Comparison of ENCODE assay signal across 8 cellular contexts in the genomic region with DNA sequence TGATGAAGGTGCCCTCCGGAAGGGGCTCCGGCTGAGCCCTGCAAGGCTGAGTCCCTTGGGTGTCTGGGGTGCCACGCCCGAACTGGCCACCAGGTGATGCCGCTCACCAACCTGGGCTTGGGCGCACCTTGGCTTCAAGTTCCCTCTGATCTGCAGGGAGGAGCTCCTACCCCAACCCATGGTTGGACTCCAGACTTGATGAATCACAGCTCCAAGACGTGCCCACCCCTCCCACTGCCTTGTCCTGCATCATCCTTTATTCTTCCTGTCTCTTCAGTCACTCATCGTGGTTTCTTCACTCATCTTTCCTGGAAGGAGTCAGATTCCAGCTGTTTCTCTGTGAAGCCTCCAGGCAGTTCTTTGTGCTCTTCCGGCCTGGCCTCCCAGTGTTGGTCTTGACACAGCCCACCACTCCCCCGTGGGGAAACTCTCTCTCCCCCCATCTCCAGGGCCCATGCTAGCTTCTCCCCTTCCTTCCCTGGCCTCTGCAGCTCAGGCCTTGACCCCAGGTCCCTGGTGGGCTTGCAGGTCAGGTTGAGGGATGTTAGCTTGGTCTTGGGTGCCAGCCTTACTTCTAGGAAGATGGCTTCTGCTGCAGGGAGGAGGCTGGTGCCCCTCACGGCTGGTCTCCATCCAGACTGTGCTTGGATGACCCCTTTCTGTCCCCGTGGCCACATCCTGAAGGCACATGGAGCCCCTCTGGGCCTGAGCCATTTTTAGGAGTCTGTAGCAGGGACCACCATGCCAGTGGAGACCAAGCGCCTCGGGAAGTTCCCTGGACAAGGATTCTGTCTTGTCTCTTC. TPM values are rescaled to one million over a fixed set of nuclear protein-coding genes. Genes with fewer than 3 reads are reported as not detected.
DNase-seq lines count a peak whose midpoint lies in the region; ATAC-seq and TF ChIP-seq lines count a peak whose summit lies in the region.

No MANE protein-coding gene starts in this region.

- dilution Hi-C loops in mammary epithelial cell (cut with HindIII; ENCODE audit: low sequenced_read_pairs), result loop anchor here (25.0 kb wide), 1 partner anchor 565 kb away; no protein-coding TSS in a partner anchor

- TF ChIP-seq CTCF in mammary epithelial cell (conservative IDR thresholded peaks at IDR 0.05 in 1 of 2, IDR thresholded peaks at IDR 0.05 in 1 of 2; ENCODE audit: extremely low read depth in 1 of 2, insufficient read depth in 1 of 2, low read depth in 1 of 2, low read length in 2 of 2) (peak; percentile 99 to 100), right lobe of liver (IDR thresholded peaks at IDR 0.05) (peak; percentile 55 to 69 (median 60))

- H3K9me3 Mint-ChIP-seq in stimulated activated memory B cell treated with anti-CD40 and anti-IgM and Interleukin-4, amounts not matched to agents 10 μg/mL and 1 μg/mL and 100 μg/mL, for 72 hours, result peaks cover 8% of the 10 kb centered on the region

- H3K27me3 ChIP-seq in mammary epithelial cell (ENCODE audit: insufficient read depth, low read length) (no peaks in the 10 kb centered on the region), right lobe of liver (no peaks in the 10 kb centered on the region)

- no peaks in the 10 kb centered on the region for H3K27me3 Mint-ChIP-seq in stimulated activated memory B cell treated with anti-CD40 and anti-IgM and Interleukin-4, amounts not matched to agents 10 μg/mL and 1 μg/mL and 100 μg/mL, for 72 hours

- H3K36me3 ChIP-seq in mammary epithelial cell (ENCODE audit: insufficient read depth, low read length), result no peaks in the 10 kb centered on the region
- H3K36me3 ChIP-seq in right lobe of liver, result no peaks in the 10 kb centered on the region

- no peaks in the 10 kb centered on the region for H4K20me1 ChIP-seq in mammary epithelial cell (ENCODE audit: insufficient read depth, low read length)

- peaks cover 60% of the 10 kb centered on the region for H3K4me1 Mint-ChIP-seq in stimulated activated memory B cell treated with anti-CD40 and anti-IgM and Interleukin-4, amounts not matched to agents 10 μg/mL and 1 μg/mL and 100 μg/mL, for 72 hours

- peak overlapping the region; percentile 69 for H3K27ac Mint-ChIP-seq in stimulated activated memory B cell treated with anti-CD40 and anti-IgM and Interleukin-4, amounts not matched to agents 10 μg/mL and 1 μg/mL and 100 μg/mL, for 72 hours

- H3K4me3 ChIP-seq in mammary epithelial cell (replicated peaks in 1 of 3; ENCODE audit: insufficient read depth in 1 of 3, low read depth in 2 of 3, low read length in 3 of 3) (no peak overlapping the region), right lobe of liver (no peak overlapping the region)

- ATAC-seq in right lobe of liver (peak; percentile 56 to 77 (median 70)), HG02884 (IDR thresholded peaks at IDR 0.05; ENCODE audit: unreplicated experiment) (no peak), HG03439 (IDR thresholded peaks at IDR 0.05; ENCODE audit: unreplicated experiment) (no peak)
- no peak for ATAC-seq in stimulated activated memory B cell treated with anti-CD40 and anti-IgM and Interleukin-4, amounts not matched to agents 10 μg/mL and 1 μg/mL and 100 μg/mL, for 72 hours

- DNase-seq in EL, result peak; percentile 48
- peak; percentile 11 for DNase-seq in MV-4-11 (lab: John Stamatoyannopoulos, UW)
- peak; percentile 58 for DNase-seq in UCSD-AML1 (lab: John Stamatoyannopoulos, UW; ENCODE audit: unreplicated experiment)
- peak; percentile 91 for DNase-seq in mammary epithelial cell
- peak in 1 of 3 donors; percentile 56 for DNase-seq in right lobe of liver

- H3K9ac ChIP-seq in mammary epithelial cell (ENCODE audit: insufficient read depth, low read length), result no peak overlapping the region

- H3K4me1 ChIP-seq in mammary epithelial cell (ENCODE audit: insufficient read depth, low read length) (peaks cover 22% of the 10 kb centered on the region), right lobe of liver (no peaks in the 10 kb centered on the region)

- H3K9me3 ChIP-seq in mammary epithelial cell (replicated peaks; ENCODE audit: insufficient read depth, low read length) (no peaks in the 10 kb centered on the region), right lobe of liver (no peaks in the 10 kb centered on the region)

- peaks cover 19% of the 10 kb centered on the region for H3K36me3 Mint-ChIP-seq in stimulated activated memory B cell treated with anti-CD40 and anti-IgM and Interleukin-4, amounts not matched to agents 10 μg/mL and 1 μg/mL and 100 μg/mL, for 72 hours

- BruUV-seq in mammary epithelial cell (replicated peaks; lab: Mats Ljungman, UMichigan), result no TSS peak

- H3K4me3 Mint-ChIP-seq in stimulated activated memory B cell treated with anti-CD40 and anti-IgM and Interleukin-4, amounts not matched to agents 10 μg/mL and 1 μg/mL and 100 μg/mL, for 72 hours, result no peak overlapping the region

- in situ Hi-C loops in mammary epithelial cell (cut with MboI; ENCODE audit: low sequenced_read_pairs in 2 of 2), result no loop called here

- CTCF ChIA-PET in mammary epithelial cell (lab: Charles Lee; ENCODE audit: low non-redundant PET), result interaction anchor here (0.5 to 1.5 kb wide), 15 partner anchors 15 to 1550 kb away, joined by 3 to 18 read pairs (median 5); no protein-coding TSS in a partner anchor

- intact Hi-C loops in mammary epithelial cell (cut with micrococcal nuclease), result loop anchor here (1.0 to 10.0 kb wide), 4 partner anchors 192 to 587 kb away; no protein-coding TSS in a partner anchor
- intact Hi-C loops in right lobe of liver (cut with DNase I), result no loop called here

- 35% methylated on average over 13 of the region's 14 CpGs for WGBS in mammary epithelial cell (ENCODE audit: low coverage, missing lambda C conversion rate)
- WGBS in right lobe of liver (ENCODE audit: insufficient coverage, low coverage, low lambda C conversion rate, missing lambda C conversion rate), result 26% methylated on average over 7 of the region's 14 CpGs

- TF ChIP-seq POLR2A in right lobe of liver (IDR thresholded peaks at IDR 0.05), result no peak

- no peaks in the 10 kb centered on the region for H3K79me2 ChIP-seq in mammary epithelial cell (ENCODE audit: insufficient read depth, low read length)

- H2AFZ ChIP-seq in mammary epithelial cell (ENCODE audit: low read depth, low read length), result peak overlapping the region; percentile 8

- H3K27ac ChIP-seq in mammary epithelial cell (ENCODE audit: insufficient read depth, low read depth, low read length) (no peak overlapping the region), right lobe of liver (no peak overlapping the region)

- H3K4me2 ChIP-seq in mammary epithelial cell (ENCODE audit: insufficient read depth, low read depth, low read length), result peak overlapping the region; percentile 4

RNA-seq across cellular contexts. Expression of gene ZBP1, which starts 2.6 kb away (rescaled TPM):
- total RNA-seq in mammary epithelial cell, result not detected
- polyA plus RNA-seq in mammary epithelial cell, result not detected
- not detected for polyA minus RNA-seq in mammary epithelial cell
- total RNA-seq in right lobe of liver, result under 1 TPM in 4 of 6 experiments, not detected in 2; 0.14 to 0.75 (median 0.36) TPM

Comparison
In these comparisons a context has a peak if more than half of its experiments do, and no peak if none do; other contexts are left out.
1. ATAC-seq: peak in right lobe of liver (4 of 4); none in stimulated activated memory B cell treated with anti-CD40 and anti-IgM and Interleukin-4, amounts not matched to agents 10 μg/mL and 1 μg/mL and 100 μg/mL, for 72 hours (single experiment), HG02884 (single experiment) and HG03439 (single experiment).